In the genomic region with DNA sequence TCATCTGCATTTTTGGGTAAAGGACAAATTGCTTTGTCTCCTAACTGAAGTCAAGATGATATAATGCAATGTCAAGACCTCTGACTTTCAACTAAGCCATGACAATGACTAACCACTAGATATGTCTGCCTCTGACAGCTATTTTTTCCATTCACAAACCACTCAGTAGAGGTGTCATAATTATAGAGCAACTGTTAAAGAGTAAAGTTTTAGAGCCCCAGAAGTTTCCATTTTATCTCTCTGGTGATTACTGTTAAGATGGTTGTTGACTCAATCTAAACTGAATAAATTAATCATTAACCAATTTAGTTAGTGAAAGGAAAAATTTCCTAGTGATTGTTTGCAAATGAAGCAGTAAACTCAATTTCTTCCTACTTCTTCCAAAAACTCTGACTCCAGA, we compare ENCODE assay signal across 19 cellular contexts.
"Had no signal": no experiment of that assay in that cellular context is flagged by ENCODE, and none has a peak within 500 bp of the region (broad histone marks: within the 10 kb centered on the region; RNA-seq: fewer than 3 reads in every experiment).

No MANE protein-coding gene starts in this region.

- H3K27ac Mint-ChIP-seq: activated CD4-positive, alpha-beta memory T cell treated with anti-CD3 and anti-CD28 coated beads for 36 hours; activated naive CD4-positive, alpha-beta T cell treated with anti-CD3 and anti-CD28 coated beads, Interleukin-2, amount 10 ng/mL, durations not matched to agents 7 days and 5 days; activated T-cell treated with anti-CD3 and anti-CD28 coated beads, Interleukin-2, amount 50 U/mL, for 24 hours; activated T-helper 2 cell treated with anti-CD3 and anti-CD28 coated beads, Interferon-gamma antibody, Interleukin-2, Interleukin-4, amounts not matched to agents 10 μg/mL and 5 μg/mL and 100 μg/mL, durations not matched to agents 14 hours and 24 hours and 36 hours; dendritic cell treated with granulocyte-macrophage colony-stimulating factor and Interleukin-4, amounts not matched to agents 40 ng/mL and 50 ng/mL, for 4 days; naive thymus-derived CD4-positive, alpha-beta T cell; stimulated activated naive B cell treated with anti-CD40 and anti-IgM and Interleukin-4, amounts not matched to agents 10 μg/mL and 1 μg/mL and 100 μg/mL, for 72 hours had no signal

- H3K9me3 ChIP-seq: adrenal gland, left ventricle myocardium inferior, psoas muscle, tibial artery had no signal

- H3K4me3 Mint-ChIP-seq: activated CD4-positive, alpha-beta memory T cell treated with anti-CD3 and anti-CD28 coated beads for 36 hours; activated naive CD4-positive, alpha-beta T cell treated with anti-CD3 and anti-CD28 coated beads, Interleukin-2, amount 10 ng/mL, durations not matched to agents 7 days and 5 days; activated T-cell treated with anti-CD3 and anti-CD28 coated beads, Interleukin-2, amount 50 U/mL, for 24 hours; dendritic cell treated with granulocyte-macrophage colony-stimulating factor and Interleukin-4, amounts not matched to agents 40 ng/mL and 50 ng/mL, for 4 days; naive thymus-derived CD4-positive, alpha-beta T cell; stimulated activated naive B cell treated with anti-CD40 and anti-IgM and Interleukin-4, amounts not matched to agents 10 μg/mL and 1 μg/mL and 100 μg/mL, for 72 hours had no signal

- H3K4me3 ChIP-seq: adrenal gland, cardiac muscle cell, left ventricle myocardium inferior, psoas muscle, tibial artery had no signal

- H3K27ac ChIP-seq: adrenal gland, cardiac muscle cell, left ventricle myocardium inferior, psoas muscle, tibial artery had no signal

- H3K27me3 Mint-ChIP-seq: activated CD4-positive, alpha-beta memory T cell treated with anti-CD3 and anti-CD28 coated beads for 36 hours; activated naive CD4-positive, alpha-beta T cell treated with anti-CD3 and anti-CD28 coated beads, Interleukin-2, amount 10 ng/mL, durations not matched to agents 7 days and 5 days; dendritic cell treated with granulocyte-macrophage colony-stimulating factor and Interleukin-4, amounts not matched to agents 40 ng/mL and 50 ng/mL, for 4 days; stimulated activated naive B cell treated with anti-CD40 and anti-IgM and Interleukin-4, amounts not matched to agents 10 μg/mL and 1 μg/mL and 100 μg/mL, for 72 hours had no signal

- ATAC-seq: naive thymus-derived CD4-positive, alpha-beta T cell; psoas muscle; sciatic nerve; stimulated activated naive B cell treated with anti-CD40 and anti-IgM and Interleukin-4, amounts not matched to agents 10 μg/mL and 1 μg/mL and 100 μg/mL, for 72 hours had no signal

- DNase-seq: activated CD4-positive, alpha-beta memory T cell treated with anti-CD3 and anti-CD28 coated beads for 36 hours; activated CD4-positive, alpha-beta T cell treated with anti-CD3 and anti-CD28 coated beads for 1 hour; activated naive CD4-positive, alpha-beta T cell treated with anti-CD3 and anti-CD28 coated beads, Interleukin-2, amount 10 ng/mL, durations not matched to agents 7 days and 5 days; activated T-cell treated with anti-CD3 and anti-CD28 coated beads, Interleukin-2, amount 50 U/mL, for 24 hours; adrenal gland; effector CD8-positive, alpha-beta T cell; left ventricle myocardium inferior; mesenchymal stem cell; naive thymus-derived CD4-positive, alpha-beta T cell; psoas muscle; stimulated activated CD4-positive, alpha-beta T cell treated with anti-CD3 and anti-CD28 coated beads, Interleukin-4, amount 100 ng/mL, for 4 hours; stimulated activated naive B cell treated with anti-CD40 and anti-IgM and Interleukin-4, amounts not matched to agents 10 μg/mL and 1 μg/mL and 100 μg/mL, for 72 hours; T-helper 1 cell; T-helper 9 cell; tibial artery had no signal

- H3K9me3 Mint-ChIP-seq: activated CD4-positive, alpha-beta memory T cell treated with anti-CD3 and anti-CD28 coated beads for 36 hours; activated T-cell treated with anti-CD3 and anti-CD28 coated beads, Interleukin-2, amount 50 U/mL, for 24 hours; activated T-helper 2 cell treated with anti-CD3 and anti-CD28 coated beads, Interferon-gamma antibody, Interleukin-2, Interleukin-4, amounts not matched to agents 10 μg/mL and 5 μg/mL and 100 μg/mL, durations not matched to agents 14 hours and 24 hours and 36 hours had no signal

- H3K4me1 ChIP-seq: adrenal gland, left ventricle myocardium inferior, psoas muscle, tibial artery had no signal

- H3K36me3 ChIP-seq: adrenal gland, cardiac muscle cell, left ventricle myocardium inferior, tibial artery had no signal

- H3K36me3 Mint-ChIP-seq: activated CD4-positive, alpha-beta memory T cell treated with anti-CD3 and anti-CD28 coated beads for 36 hours; activated naive CD4-positive, alpha-beta T cell treated with anti-CD3 and anti-CD28 coated beads, Interleukin-2, amount 10 ng/mL, durations not matched to agents 7 days and 5 days; naive thymus-derived CD4-positive, alpha-beta T cell; stimulated activated naive B cell treated with anti-CD40 and anti-IgM and Interleukin-4, amounts not matched to agents 10 μg/mL and 1 μg/mL and 100 μg/mL, for 72 hours had no signal

- H3K27me3 ChIP-seq: adrenal gland, cardiac muscle cell, tibial artery had no signal

- H3K4me1 Mint-ChIP-seq: activated naive CD4-positive, alpha-beta T cell treated with anti-CD3 and anti-CD28 coated beads, Interleukin-2, amount 10 ng/mL, durations not matched to agents 7 days and 5 days; naive thymus-derived CD4-positive, alpha-beta T cell; stimulated activated naive B cell treated with anti-CD40 and anti-IgM and Interleukin-4, amounts not matched to agents 10 μg/mL and 1 μg/mL and 100 μg/mL, for 72 hours had no signal
